Comparison of ENCODE assay signal across 2 cellular contexts in genomic region chr10:75084834-75085384, GRCh38.
A peak's percentile ranks its signal among the peaks of the same experiment; 100 is the strongest.
TF ChIP-seq lines count a peak whose summit lies in the region.

No MANE protein-coding gene starts in this region.

TF ChIP-seq in GM23338, 12 proteins besides CTCF, POLR2A, EP300 and RAD21:
- TF ChIP-seq, protein P1, sequence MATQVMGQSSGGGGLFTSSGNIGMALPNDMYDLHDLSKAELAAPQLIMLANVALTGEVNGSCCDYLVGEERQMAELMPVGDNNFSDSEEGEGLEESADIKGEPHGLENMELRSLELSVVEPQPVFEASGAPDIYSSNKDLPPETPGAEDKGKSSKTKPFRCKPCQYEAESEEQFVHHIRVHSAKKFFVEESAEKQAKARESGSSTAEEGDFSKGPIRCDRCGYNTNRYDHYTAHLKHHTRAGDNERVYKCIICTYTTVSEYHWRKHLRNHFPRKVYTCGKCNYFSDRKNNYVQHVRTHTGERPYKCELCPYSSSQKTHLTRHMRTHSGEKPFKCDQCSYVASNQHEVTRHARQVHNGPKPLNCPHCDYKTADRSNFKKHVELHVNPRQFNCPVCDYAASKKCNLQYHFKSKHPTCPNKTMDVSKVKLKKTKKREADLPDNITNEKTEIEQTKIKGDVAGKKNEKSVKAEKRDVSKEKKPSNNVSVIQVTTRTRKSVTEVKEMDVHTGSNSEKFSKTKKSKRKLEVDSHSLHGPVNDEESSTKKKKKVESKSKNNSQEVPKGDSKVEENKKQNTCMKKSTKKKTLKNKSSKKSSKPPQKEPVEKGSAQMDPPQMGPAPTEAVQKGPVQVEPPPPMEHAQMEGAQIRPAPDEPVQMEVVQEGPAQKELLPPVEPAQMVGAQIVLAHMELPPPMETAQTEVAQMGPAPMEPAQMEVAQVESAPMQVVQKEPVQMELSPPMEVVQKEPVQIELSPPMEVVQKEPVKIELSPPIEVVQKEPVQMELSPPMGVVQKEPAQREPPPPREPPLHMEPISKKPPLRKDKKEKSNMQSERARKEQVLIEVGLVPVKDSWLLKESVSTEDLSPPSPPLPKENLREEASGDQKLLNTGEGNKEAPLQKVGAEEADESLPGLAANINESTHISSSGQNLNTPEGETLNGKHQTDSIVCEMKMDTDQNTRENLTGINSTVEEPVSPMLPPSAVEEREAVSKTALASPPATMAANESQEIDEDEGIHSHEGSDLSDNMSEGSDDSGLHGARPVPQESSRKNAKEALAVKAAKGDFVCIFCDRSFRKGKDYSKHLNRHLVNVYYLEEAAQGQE (IDR thresholded peaks at IDR 0.05; ENCODE audit: unreplicated experiment) = no peak
- TF ChIP-seq ZNF114 (CRISPR knock-in tag; IDR thresholded peaks at IDR 0.05) = no peak
- no peak for TF ChIP-seq POLR2AphosphoS5 (IDR thresholded peaks at IDR 0.05; ENCODE audit: low read depth)
- TF ChIP-seq CREB1 (CRISPR knock-in tag; IDR thresholded peaks at IDR 0.05; ENCODE audit: low read depth) = no peak
- no peak for TF ChIP-seq ETS1 (IDR thresholded peaks at IDR 0.05)
- TF ChIP-seq EZH2phosphoT487 (IDR thresholded peaks at IDR 0.05; ENCODE audit: unreplicated experiment) = no peak
- TF ChIP-seq NANOG (IDR thresholded peaks at IDR 0.05; ENCODE audit: borderline replicate concordance) = no peak
- no peak for TF ChIP-seq JUNB (IDR thresholded peaks at IDR 0.05; ENCODE audit: unreplicated experiment)
- no peak for TF ChIP-seq STAT1 (IDR thresholded peaks at IDR 0.05; ENCODE audit: unreplicated experiment)
- TF ChIP-seq ZNF331 (CRISPR knock-in tag; IDR thresholded peaks at IDR 0.05; ENCODE audit: low read depth) = no peak
- no peak for TF ChIP-seq EZH2 (IDR thresholded peaks at IDR 0.05; ENCODE audit: low read depth, unreplicated experiment)
- TF ChIP-seq, protein P2, sequence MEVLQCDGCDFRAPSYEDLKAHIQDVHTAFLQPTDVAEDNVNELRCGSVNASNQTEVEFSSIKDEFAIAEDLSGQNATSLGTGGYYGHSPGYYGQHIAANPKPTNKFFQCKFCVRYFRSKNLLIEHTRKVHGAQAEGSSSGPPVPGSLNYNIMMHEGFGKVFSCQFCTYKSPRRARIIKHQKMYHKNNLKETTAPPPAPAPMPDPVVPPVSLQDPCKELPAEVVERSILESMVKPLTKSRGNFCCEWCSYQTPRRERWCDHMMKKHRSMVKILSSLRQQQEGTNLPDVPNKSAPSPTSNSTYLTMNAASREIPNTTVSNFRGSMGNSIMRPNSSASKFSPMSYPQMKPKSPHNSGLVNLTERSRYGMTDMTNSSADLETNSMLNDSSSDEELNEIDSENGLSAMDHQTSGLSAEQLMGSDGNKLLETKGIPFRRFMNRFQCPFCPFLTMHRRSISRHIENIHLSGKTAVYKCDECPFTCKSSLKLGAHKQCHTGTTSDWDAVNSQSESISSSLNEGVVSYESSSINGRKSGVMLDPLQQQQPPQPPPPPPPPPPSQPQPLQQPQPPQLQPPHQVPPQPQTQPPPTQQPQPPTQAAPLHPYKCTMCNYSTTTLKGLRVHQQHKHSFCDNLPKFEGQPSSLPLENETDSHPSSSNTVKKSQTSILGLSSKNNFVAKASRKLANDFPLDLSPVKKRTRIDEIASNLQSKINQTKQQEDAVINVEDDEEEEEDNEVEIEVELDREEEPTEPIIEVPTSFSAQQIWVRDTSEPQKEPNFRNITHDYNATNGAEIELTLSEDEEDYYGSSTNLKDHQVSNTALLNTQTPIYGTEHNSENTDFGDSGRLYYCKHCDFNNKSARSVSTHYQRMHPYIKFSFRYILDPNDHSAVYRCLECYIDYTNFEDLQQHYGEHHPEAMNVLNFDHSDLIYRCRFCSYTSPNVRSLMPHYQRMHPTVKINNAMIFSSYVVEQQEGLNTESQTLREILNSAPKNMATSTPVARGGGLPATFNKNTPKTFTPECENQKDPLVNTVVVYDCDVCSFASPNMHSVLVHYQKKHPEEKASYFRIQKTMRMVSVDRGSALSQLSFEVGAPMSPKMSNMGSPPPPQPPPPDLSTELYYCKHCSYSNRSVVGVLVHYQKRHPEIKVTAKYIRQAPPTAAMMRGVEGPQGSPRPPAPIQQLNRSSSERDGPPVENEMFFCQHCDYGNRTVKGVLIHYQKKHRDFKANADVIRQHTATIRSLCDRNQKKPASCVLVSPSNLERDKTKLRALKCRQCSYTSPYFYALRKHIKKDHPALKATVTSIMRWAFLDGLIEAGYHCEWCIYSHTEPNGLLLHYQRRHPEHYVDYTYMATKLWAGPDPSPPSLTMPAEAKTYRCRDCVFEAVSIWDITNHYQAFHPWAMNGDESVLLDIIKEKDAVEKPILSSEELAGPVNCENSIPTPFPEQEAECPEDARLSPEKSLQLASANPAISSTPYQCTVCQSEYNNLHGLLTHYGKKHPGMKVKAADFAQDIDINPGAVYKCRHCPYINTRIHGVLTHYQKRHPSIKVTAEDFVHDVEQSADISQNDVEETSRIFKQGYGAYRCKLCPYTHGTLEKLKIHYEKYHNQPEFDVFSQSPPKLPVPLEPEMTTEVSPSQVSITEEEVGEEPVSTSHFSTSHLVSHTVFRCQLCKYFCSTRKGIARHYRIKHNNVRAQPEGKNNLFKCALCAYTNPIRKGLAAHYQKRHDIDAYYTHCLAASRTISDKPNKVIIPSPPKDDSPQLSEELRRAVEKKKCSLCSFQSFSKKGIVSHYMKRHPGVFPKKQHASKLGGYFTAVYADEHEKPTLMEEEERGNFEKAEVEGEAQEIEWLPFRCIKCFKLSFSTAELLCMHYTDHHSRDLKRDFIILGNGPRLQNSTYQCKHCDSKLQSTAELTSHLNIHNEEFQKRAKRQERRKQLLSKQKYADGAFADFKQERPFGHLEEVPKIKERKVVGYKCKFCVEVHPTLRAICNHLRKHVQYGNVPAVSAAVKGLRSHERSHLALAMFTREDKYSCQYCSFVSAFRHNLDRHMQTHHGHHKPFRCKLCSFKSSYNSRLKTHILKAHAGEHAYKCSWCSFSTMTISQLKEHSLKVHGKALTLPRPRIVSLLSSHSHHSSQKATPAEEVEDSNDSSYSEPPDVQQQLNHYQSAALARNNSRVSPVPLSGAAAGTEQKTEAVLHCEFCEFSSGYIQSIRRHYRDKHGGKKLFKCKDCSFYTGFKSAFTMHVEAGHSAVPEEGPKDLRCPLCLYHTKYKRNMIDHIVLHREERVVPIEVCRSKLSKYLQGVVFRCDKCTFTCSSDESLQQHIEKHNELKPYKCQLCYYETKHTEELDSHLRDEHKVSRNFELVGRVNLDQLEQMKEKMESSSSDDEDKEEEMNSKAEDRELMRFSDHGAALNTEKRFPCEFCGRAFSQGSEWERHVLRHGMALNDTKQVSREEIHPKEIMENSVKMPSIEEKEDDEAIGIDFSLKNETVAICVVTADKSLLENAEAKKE (CRISPR knock-in tag; IDR thresholded peaks at IDR 0.05) = no peak

TF ChIP-seq in K562, 482 proteins besides CTCF, POLR2A, EP300 and RAD21:
- no peak for TF ChIP-seq ZNF253 (CRISPR knock-in tag; conservative IDR thresholded peaks at IDR 0.05)
- TF ChIP-seq, protein P3, sequence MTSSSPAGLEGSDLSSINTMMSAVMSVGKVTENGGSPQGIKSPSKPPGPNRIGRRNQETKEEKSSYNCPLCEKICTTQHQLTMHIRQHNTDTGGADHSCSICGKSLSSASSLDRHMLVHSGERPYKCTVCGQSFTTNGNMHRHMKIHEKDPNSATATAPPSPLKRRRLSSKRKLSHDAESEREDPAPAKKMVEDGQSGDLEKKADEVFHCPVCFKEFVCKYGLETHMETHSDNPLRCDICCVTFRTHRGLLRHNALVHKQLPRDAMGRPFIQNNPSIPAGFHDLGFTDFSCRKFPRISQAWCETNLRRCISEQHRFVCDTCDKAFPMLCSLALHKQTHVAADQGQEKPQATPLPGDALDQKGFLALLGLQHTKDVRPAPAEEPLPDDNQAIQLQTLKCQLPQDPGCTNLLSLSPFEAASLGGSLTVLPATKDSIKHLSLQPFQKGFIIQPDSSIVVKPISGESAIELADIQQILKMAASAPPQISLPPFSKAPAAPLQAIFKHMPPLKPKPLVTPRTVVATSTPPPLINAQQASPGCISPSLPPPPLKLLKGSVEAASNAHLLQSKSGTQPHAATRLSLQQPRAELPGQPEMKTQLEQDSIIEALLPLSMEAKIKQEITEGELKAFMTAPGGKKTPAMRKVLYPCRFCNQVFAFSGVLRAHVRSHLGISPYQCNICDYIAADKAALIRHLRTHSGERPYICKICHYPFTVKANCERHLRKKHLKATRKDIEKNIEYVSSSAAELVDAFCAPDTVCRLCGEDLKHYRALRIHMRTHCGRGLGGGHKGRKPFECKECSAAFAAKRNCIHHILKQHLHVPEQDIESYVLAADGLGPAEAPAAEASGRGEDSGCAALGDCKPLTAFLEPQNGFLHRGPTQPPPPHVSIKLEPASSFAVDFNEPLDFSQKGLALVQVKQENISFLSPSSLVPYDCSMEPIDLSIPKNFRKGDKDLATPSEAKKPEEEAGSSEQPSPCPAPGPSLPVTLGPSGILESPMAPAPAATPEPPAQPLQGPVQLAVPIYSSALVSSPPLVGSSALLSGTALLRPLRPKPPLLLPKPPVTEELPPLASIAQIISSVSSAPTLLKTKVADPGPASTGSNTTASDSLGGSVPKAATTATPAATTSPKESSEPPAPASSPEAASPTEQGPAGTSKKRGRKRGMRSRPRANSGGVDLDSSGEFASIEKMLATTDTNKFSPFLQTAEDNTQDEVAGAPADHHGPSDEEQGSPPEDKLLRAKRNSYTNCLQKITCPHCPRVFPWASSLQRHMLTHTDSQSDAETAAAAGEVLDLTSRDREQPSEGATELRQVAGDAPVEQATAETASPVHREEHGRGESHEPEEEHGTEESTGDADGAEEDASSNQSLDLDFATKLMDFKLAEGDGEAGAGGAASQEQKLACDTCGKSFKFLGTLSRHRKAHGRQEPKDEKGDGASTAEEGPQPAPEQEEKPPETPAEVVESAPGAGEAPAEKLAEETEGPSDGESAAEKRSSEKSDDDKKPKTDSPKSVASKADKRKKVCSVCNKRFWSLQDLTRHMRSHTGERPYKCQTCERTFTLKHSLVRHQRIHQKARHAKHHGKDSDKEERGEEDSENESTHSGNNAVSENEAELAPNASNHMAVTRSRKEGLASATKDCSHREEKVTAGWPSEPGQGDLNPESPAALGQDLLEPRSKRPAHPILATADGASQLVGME (CRISPR knock-in tag; IDR thresholded peaks at IDR 0.05) = no peak
- TF ChIP-seq ZBTB33 (CRISPR knock-in tag; IDR thresholded peaks at IDR 0.05) = peak; percentile 99
- TF ChIP-seq, protein P4, sequence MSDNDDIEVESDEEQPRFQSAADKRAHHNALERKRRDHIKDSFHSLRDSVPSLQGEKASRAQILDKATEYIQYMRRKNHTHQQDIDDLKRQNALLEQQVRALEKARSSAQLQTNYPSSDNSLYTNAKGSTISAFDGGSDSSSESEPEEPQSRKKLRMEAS (CRISPR knock-in tag; IDR thresholded peaks at IDR 0.05) = 0 out of 2 replicates have a peak, but pooled peaks have one; percentile 13
- no peak for TF ChIP-seq PHB2 (IDR thresholded peaks at IDR 0.05; ENCODE audit: low read depth)
- no peak for TF ChIP-seq HSF4 (CRISPR knock-in tag; IDR thresholded peaks at IDR 0.05; ENCODE audit: borderline replicate concordance)
- TF ChIP-seq XRCC4 (IDR thresholded peaks at IDR 0.05; ENCODE audit: extremely low read depth, insufficient read depth, insufficient read length) = no peak
- peak; percentile 88 for TF ChIP-seq EGR1 (conservative IDR thresholded peaks at IDR 0.05)
- TF ChIP-seq, protein P5, sequence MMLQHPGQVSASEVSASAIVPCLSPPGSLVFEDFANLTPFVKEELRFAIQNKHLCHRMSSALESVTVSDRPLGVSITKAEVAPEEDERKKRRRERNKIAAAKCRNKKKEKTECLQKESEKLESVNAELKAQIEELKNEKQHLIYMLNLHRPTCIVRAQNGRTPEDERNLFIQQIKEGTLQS (IDR thresholded peaks at IDR 0.05) = peak; percentile 35; the same call in 1 of the 2 replicates
- TF ChIP-seq, protein P5 (CRISPR knock-in tag; conservative IDR thresholded peaks at IDR 0.05) = no peak
- TF ChIP-seq NRF1 (conservative IDR thresholded peaks at IDR 0.05 in 1 of 2, IDR thresholded peaks at IDR 0.05 in 1 of 2) = peak in 1 of 2 experiments; percentile 35; a peak in 2 of 4 replicates
- peak; percentile 92 for TF ChIP-seq ZKSCAN1 (IDR thresholded peaks at IDR 0.05; ENCODE audit: low read depth, low read length)
- peak in 1 of 2 experiments; percentile 10 for TF ChIP-seq E2F6 (IDR thresholded peaks at IDR 0.05; ENCODE audit: borderline replicate concordance in 1 of 2, extremely low read depth in 1 of 2, insufficient read depth in 1 of 2, insufficient read length in 1 of 2, low read depth in 1 of 2, low read length in 1 of 2, poor library complexity in 1 of 2, severe bottlenecking in 1 of 2)
